Comparison of ENCODE assay signal across 16 cellular contexts in genomic region chr20:25493137-25493536, GRCh38.
DNase-seq lines count a peak whose midpoint lies in the region; ATAC-seq, FAIRE-seq and TF ChIP-seq lines count a peak whose summit lies in the region.
"Had no signal": no experiment of that assay in that cellular context is flagged by ENCODE, and none has a peak within 500 bp of the region (broad histone marks: within the 10 kb centered on the region; RNA-seq: fewer than 3 reads in every experiment).

No MANE protein-coding gene starts in this region.

- DNase-seq in cardiac muscle cell (ENCODE audit: low read depth in 1 of 2, low spot score in 1 of 2): no peak
- no peak for DNase-seq in left ventricle myocardium inferior
- no peak for DNase-seq in DND-41
- DNase-seq in bronchial epithelial cell (ENCODE audit: low read depth): no peak
- no peak for DNase-seq in neuronal stem cell (ENCODE audit: low spot score)
- no peak for DNase-seq in lower leg skin (ENCODE audit: low spot score in 2 of 2)
- no peak for DNase-seq in DMS153 (lab: John Stamatoyannopoulos, UW)
- DNase-seq: 8988T; Calu3; CD8-positive, alpha-beta T cell; GDM1; GOT3; H9 had no signal

- no peaks in the 10 kb centered on the region for H3K79me2 ChIP-seq in DND-41 (ENCODE audit: insufficient read depth, low read length)

- H4K20me1 ChIP-seq in DND-41 (ENCODE audit: insufficient read depth, low read length): no peaks in the 10 kb centered on the region

- H3K4me3 ChIP-seq in cardiac muscle cell (no peak overlapping the region), left ventricle myocardium inferior (no peak overlapping the region), DND-41 (ENCODE audit: low read depth in 1 of 2, low read length in 2 of 2) (no peak overlapping the region), bronchial epithelial cell (ENCODE audit: low read depth, low read length) (no peak overlapping the region), neuronal stem cell (ENCODE audit: low read length in 2 of 2) (no peak overlapping the region), lower leg skin (ENCODE audit: low read depth, poor library complexity, severe bottlenecking) (no peak overlapping the region)
- H3K4me3 ChIP-seq: BLaER1 treated with 17β-estradiol and CSF1 and Interleukin-3, amounts not matched to agents 10 nM and 100 nM had no signal

- H2BK12ac ChIP-seq in neuronal stem cell (ENCODE audit: low read length): no peak overlapping the region

- H3K79me1 ChIP-seq in neuronal stem cell (ENCODE audit: low read depth, low read length): no peaks in the 10 kb centered on the region

- H3K27ac ChIP-seq in cardiac muscle cell (peak overlapping the region; percentile 58), left ventricle myocardium inferior (replicated peaks) (no peak overlapping the region), DND-41 (ENCODE audit: low read length) (peak overlapping the region; percentile 57), neuronal stem cell (replicated peaks; ENCODE audit: low read length) (no peak overlapping the region)
- H3K27ac ChIP-seq: BLaER1 treated with 17β-estradiol and CSF1 and Interleukin-3, amounts not matched to agents 10 nM and 100 nM had no signal

- WGBS in neuronal stem cell (ENCODE audit: extremely low coverage in 2 of 2, insufficient read length in 2 of 2, insufficient replicate concordance in 1 of 2), 2 donors: no CpG with 5 or more reads among the region's 10 CpGs
- WGBS in lower leg skin, 2 donors: 89 to 93% methylated on average over 10 of the region's 10 CpGs

- no peak overlapping the region for H4K91ac ChIP-seq in neuronal stem cell (ENCODE audit: low read depth, low read length, poor library complexity)

- H3K4me1 ChIP-seq in cardiac muscle cell (ENCODE audit: low read depth) (no peaks in the 10 kb centered on the region), left ventricle myocardium inferior (no peaks in the 10 kb centered on the region), DND-41 (ENCODE audit: insufficient read depth, low read length) (no peaks in the 10 kb centered on the region), neuronal stem cell (ENCODE audit: control insufficient read depth in 2 of 2, insufficient read depth in 1 of 2, low read depth in 1 of 2, low read length in 2 of 2) (peaks cover 0 to 3% of the 10 kb centered on the region in 2 donors)

- no peak overlapping the region for H3K9ac ChIP-seq in DND-41 (ENCODE audit: low read depth, low read length)
- no peak overlapping the region for H3K9ac ChIP-seq in neuronal stem cell (ENCODE audit: low read depth, low read length, poor library complexity)
- H3K9ac ChIP-seq: BLaER1 treated with 17β-estradiol and CSF1 and Interleukin-3, amounts not matched to agents 10 nM and 100 nM had no signal

- H4K8ac ChIP-seq in neuronal stem cell (ENCODE audit: low read depth, low read length): no peak overlapping the region

- H2AFZ ChIP-seq in DND-41 (ENCODE audit: low read depth, low read length) (no peak overlapping the region), neuronal stem cell (ENCODE audit: low read length) (no peak overlapping the region)

- H3K18ac ChIP-seq in neuronal stem cell (ENCODE audit: low read length): no peak overlapping the region

- H3K27me3 ChIP-seq in cardiac muscle cell: no peaks in the 10 kb centered on the region
- no peaks in the 10 kb centered on the region for H3K27me3 ChIP-seq in left ventricle myocardium inferior (ENCODE audit: low read depth)
- no peaks in the 10 kb centered on the region for H3K27me3 ChIP-seq in DND-41 (ENCODE audit: insufficient read depth, low read length, poor library complexity)
- no peaks in the 10 kb centered on the region for H3K27me3 ChIP-seq in bronchial epithelial cell (ENCODE audit: control insufficient read depth, insufficient read depth, low read length)
- H3K27me3 ChIP-seq in neuronal stem cell (ENCODE audit: control insufficient read depth in 3 of 3, insufficient read depth in 3 of 3, low read depth in 1 of 3, low read length in 3 of 3): no peaks in the 10 kb centered on the region
- H3K27me3 ChIP-seq: BLaER1 treated with 17β-estradiol and CSF1 and Interleukin-3, amounts not matched to agents 10 nM and 100 nM had no signal

- H2BK120ac ChIP-seq in neuronal stem cell (ENCODE audit: low read depth, low read length): no peak overlapping the region

- H2BK5ac ChIP-seq in neuronal stem cell (ENCODE audit: low read length): no peak overlapping the region

- H3K9me3 ChIP-seq in cardiac muscle cell (ENCODE audit: low read depth) (no peaks in the 10 kb centered on the region), left ventricle myocardium inferior (replicated peaks) (no peaks in the 10 kb centered on the region), DND-41 (ENCODE audit: insufficient read depth, low read length, severe bottlenecking) (no peaks in the 10 kb centered on the region), neuronal stem cell (replicated peaks in 1 of 2; ENCODE audit: control insufficient read depth in 2 of 2, insufficient read depth in 1 of 2, low read depth in 1 of 2, low read length in 2 of 2) (peaks cover 0 to 4% of the 10 kb centered on the region in 2 donors)
- H3K9me3 ChIP-seq: BLaER1 treated with 17β-estradiol and CSF1 and Interleukin-3, amounts not matched to agents 10 nM and 100 nM had no signal

- FAIRE-seq in bronchial epithelial cell (lab: Jason Lieb, UNC): peak; percentile 28
- FAIRE-seq: GM12892, GM18507 had no signal

- H3K14ac ChIP-seq in neuronal stem cell (ENCODE audit: low read length): peak overlapping the region; percentile 21

- TF ChIP-seq POLR2A in lower leg skin (IDR thresholded peaks at IDR 0.05): no peak

- no peak overlapping the region for H3K23ac ChIP-seq in neuronal stem cell (ENCODE audit: low read depth, low read length, poor library complexity)

- H3K4ac ChIP-seq in neuronal stem cell (ENCODE audit: low read length): no peak overlapping the region

- no peak for ATAC-seq in DND-41 (ENCODE audit: insufficient read depth, low read depth)
- ATAC-seq: CD8-positive, alpha-beta T cell had no signal

- no peak overlapping the region for H2AK5ac ChIP-seq in neuronal stem cell (ENCODE audit: low read depth, low read length)

- intact Hi-C loops in left ventricle myocardium inferior (cut with micrococcal nuclease) (no loop called here), lower leg skin (cut with DNase I; ENCODE audit: low total_unique reads) (no loop called here)

- H3K36me3 ChIP-seq in cardiac muscle cell (peaks cover 10% of the 10 kb centered on the region), left ventricle myocardium inferior (peaks cover 8% of the 10 kb centered on the region), DND-41 (ENCODE audit: insufficient read depth, low read length) (peaks cover 60% of the 10 kb centered on the region), bronchial epithelial cell (ENCODE audit: control insufficient read depth, insufficient read depth, low read length) (no peaks in the 10 kb centered on the region), neuronal stem cell (replicated peaks in 1 of 2; ENCODE audit: control insufficient read depth in 2 of 2, insufficient read depth in 2 of 2, low read length in 2 of 2) (peaks cover 23 to 64% of the 10 kb centered on the region in 2 donors)
- H3K36me3 ChIP-seq: BLaER1 treated with 17β-estradiol and CSF1 and Interleukin-3, amounts not matched to agents 10 nM and 100 nM had no signal

- H2BK15ac ChIP-seq in neuronal stem cell (ENCODE audit: low read length): no peak overlapping the region

- H3K4me2 ChIP-seq in DND-41 (ENCODE audit: insufficient read depth, low read length) (no peak overlapping the region), neuronal stem cell (ENCODE audit: insufficient read depth, low read length, poor library complexity, severe bottlenecking) (no peak overlapping the region)

- TF ChIP-seq CTCF in cardiac muscle cell (IDR thresholded peaks at IDR 0.05; ENCODE audit: low read depth, low read length): no peak
- no peak for TF ChIP-seq CTCF in left ventricle myocardium inferior (IDR thresholded peaks at IDR 0.05; ENCODE audit: borderline replicate concordance)
- TF ChIP-seq CTCF in DND-41 (IDR thresholded peaks at IDR 0.05; ENCODE audit: borderline replicate concordance, extremely low read depth, low read length, poor library complexity, severe bottlenecking): no peak
- TF ChIP-seq CTCF in bronchial epithelial cell (IDR thresholded peaks at IDR 0.05; ENCODE audit: insufficient read depth, low read length, severe bottlenecking): no peak
- TF ChIP-seq CTCF in lower leg skin (IDR thresholded peaks at IDR 0.05): no peak

Comparison
In these comparisons a context has a peak if more than half of its experiments do, and no peak if none do; other contexts are left out.
1. H3K27ac ChIP-seq: peak in cardiac muscle cell (single experiment) and DND-41 (single experiment); none in left ventricle myocardium inferior (single experiment) and neuronal stem cell (single experiment).